Comparison of ENCODE assay signal across 17 cellular contexts in genomic region chr6:90326404-90327057, GRCh38.
"Had no signal": no experiment of that assay in that cellular context is flagged by ENCODE, and none has a peak within 500 bp of the region (broad histone marks: within the 10 kb centered on the region; RNA-seq: fewer than 3 reads in every experiment).

No MANE protein-coding gene starts in this region.

- H3K27ac Mint-ChIP-seq: dendritic cell treated with granulocyte-macrophage colony-stimulating factor and Interleukin-4, amounts not matched to agents 40 ng/mL and 50 ng/mL, for 4 days; naive thymus-derived CD8-positive, alpha-beta T cell had no signal

- H3K27me3 Mint-ChIP-seq: dendritic cell treated with granulocyte-macrophage colony-stimulating factor and Interleukin-4, amounts not matched to agents 40 ng/mL and 50 ng/mL, for 4 days; naive thymus-derived CD8-positive, alpha-beta T cell had no signal

- DNase-seq: activated CD4-positive, alpha-beta T cell treated with anti-CD3 and anti-CD28 coated beads for 4 hours; activated CD8-positive, alpha-beta memory T cell treated with anti-CD3 and anti-CD28 coated beads for 24 hours; activated gamma-delta T cell; effector CD8-positive, alpha-beta T cell; mesenchymal stem cell; naive thymus-derived CD8-positive, alpha-beta T cell; psoas muscle; right cardiac atrium; stimulated activated naive CD4-positive, alpha-beta T cell treated with Interleukin-2 at 50 U/mL for 16 hours; trophoblast cell; WERI-Rb-1 had no signal

- H3K4me3 ChIP-seq: cardiac muscle cell, esophagus muscularis mucosa, psoas muscle, SK-N-MC, suprapubic skin had no signal

- H3K4me1 ChIP-seq: esophagus muscularis mucosa, suprapubic skin had no signal

- H3K36me3 ChIP-seq: cardiac muscle cell, esophagus muscularis mucosa, suprapubic skin, WERI-Rb-1 had no signal

- H3K9me3 ChIP-seq: esophagus muscularis mucosa, psoas muscle, suprapubic skin had no signal

- H3K27ac ChIP-seq: cardiac muscle cell, esophagus muscularis mucosa, psoas muscle, SK-N-MC, suprapubic skin, WERI-Rb-1 had no signal

- ATAC-seq: naive thymus-derived CD8-positive, alpha-beta T cell; psoas muscle; right cardiac atrium; Right ventricle myocardium inferior had no signal

- H3K27me3 ChIP-seq: cardiac muscle cell, esophagus muscularis mucosa, suprapubic skin had no signal

- H3K9me3 Mint-ChIP-seq: dendritic cell treated with granulocyte-macrophage colony-stimulating factor and Interleukin-4, amounts not matched to agents 40 ng/mL and 50 ng/mL, for 4 days had no signal

- H3K4me3 Mint-ChIP-seq: dendritic cell treated with granulocyte-macrophage colony-stimulating factor and Interleukin-4, amounts not matched to agents 40 ng/mL and 50 ng/mL, for 4 days; naive thymus-derived CD8-positive, alpha-beta T cell had no signal
